ENCODE assay signal across 8 cellular contexts in genomic region chr18:48931680-48932461, GRCh38. TPM values are rescaled to one million over a fixed set of nuclear protein-coding genes. Genes with fewer than 3 reads are reported as not detected.
DNase-seq lines count a peak whose midpoint lies in the region; ATAC-seq and TF ChIP-seq lines count a peak whose summit lies in the region.

No MANE protein-coding gene starts in this region.

- no peak for DNase-seq in activated naive CD8-positive, alpha-beta T cell treated with anti-CD3 and anti-CD28 coated beads, Interleukin-2, amount 10 ng/mL, durations not matched to agents 7 days and 5 days
- DNase-seq in naive thymus-derived CD4-positive, alpha-beta T cell: peak in 1 of 9 donors; percentile 43
- no peak for DNase-seq in AG08396 (ENCODE audit: low spot score)
- no peak for DNase-seq in posterior cingulate gyrus

- no peaks in the 10 kb centered on the region for H3K27me3 Mint-ChIP-seq in activated naive CD8-positive, alpha-beta T cell treated with anti-CD3 and anti-CD28 coated beads, Interleukin-2, amount 10 ng/mL, durations not matched to agents 7 days and 5 days
- H3K27me3 Mint-ChIP-seq in naive thymus-derived CD4-positive, alpha-beta T cell: no peaks in the 10 kb centered on the region

- no peak overlapping the region for H3K27ac ChIP-seq in naive thymus-derived CD4-positive, alpha-beta T cell (ENCODE audit: low read depth, low read length)

- peak; percentile 38; the same call in 2 of the 3 replicates for TF ChIP-seq CTCF in GM12872 (IDR thresholded peaks at IDR 0.05; ENCODE audit: insufficient read depth, low read depth, low read length)

- peak overlapping the region; percentile 75 for H3K27ac Mint-ChIP-seq in activated naive CD8-positive, alpha-beta T cell treated with anti-CD3 and anti-CD28 coated beads, Interleukin-2, amount 10 ng/mL, durations not matched to agents 7 days and 5 days
- H3K27ac Mint-ChIP-seq in naive thymus-derived CD4-positive, alpha-beta T cell: peak overlapping the region; percentile 0 to 87 (median 76)

- CTCF ChIA-PET in naive thymus-derived CD4-positive, alpha-beta T cell (lab: Charles Lee): no interaction called here

- H3K36me3 ChIP-seq in naive thymus-derived CD4-positive, alpha-beta T cell (ENCODE audit: control insufficient read depth in 2 of 3, insufficient read depth in 3 of 3, low read length in 3 of 3): no peaks in the 10 kb centered on the region

- no peaks in the 10 kb centered on the region for H3K9me3 ChIP-seq in naive thymus-derived CD4-positive, alpha-beta T cell (ENCODE audit: control insufficient read depth in 2 of 3, low read length in 3 of 3)

- POLR2A ChIA-PET in activated naive CD8-positive, alpha-beta T cell treated with anti-CD3 and anti-CD28 coated beads, Interleukin-2, amount 10 ng/mL, durations not matched to agents 7 days and 5 days (lab: Charles Lee): interaction anchor here (1.2 kb wide), 1 partner anchor 21 kb away, joined by 3 read pairs; no protein-coding TSS in a partner anchor
- POLR2A ChIA-PET in naive thymus-derived CD4-positive, alpha-beta T cell (lab: Charles Lee): interaction anchor here (1.1 to 4.1 kb wide), 2 partner anchors 9 to 20 kb away, joined by 3 to 28 read pairs; no protein-coding TSS in a partner anchor

- ATAC-seq in HG03342 (IDR thresholded peaks at IDR 0.05; ENCODE audit: unreplicated experiment) (peak; percentile 41), HG02623 (IDR thresholded peaks at IDR 0.05; ENCODE audit: unreplicated experiment) (no peak), GM18873 (IDR thresholded peaks at IDR 0.05; ENCODE audit: low FRiP score, unreplicated experiment) (no peak)
- ATAC-seq in activated naive CD8-positive, alpha-beta T cell treated with anti-CD3 and anti-CD28 coated beads, Interleukin-2, amount 10 ng/mL, durations not matched to agents 7 days and 5 days (ENCODE audit: low read depth): no peak
- no peak for ATAC-seq in naive thymus-derived CD4-positive, alpha-beta T cell

- H3K4me3 ChIP-seq in naive thymus-derived CD4-positive, alpha-beta T cell (ENCODE audit: low read length): peak overlapping the region; percentile 30

- H3K27me3 ChIP-seq in naive thymus-derived CD4-positive, alpha-beta T cell (ENCODE audit: control insufficient read depth in 2 of 2, insufficient read depth in 2 of 2, low read length in 2 of 2): no peaks in the 10 kb centered on the region

- peaks cover 69 to 71% of the 10 kb centered on the region in 2 donors for H3K4me1 ChIP-seq in naive thymus-derived CD4-positive, alpha-beta T cell (ENCODE audit: control insufficient read depth in 2 of 2, insufficient read depth in 2 of 2, low read length in 2 of 2)

- no peaks in the 10 kb centered on the region for H3K9me3 Mint-ChIP-seq in activated naive CD8-positive, alpha-beta T cell treated with anti-CD3 and anti-CD28 coated beads, Interleukin-2, amount 10 ng/mL, durations not matched to agents 7 days and 5 days
- H3K9me3 Mint-ChIP-seq in naive thymus-derived CD4-positive, alpha-beta T cell: no peaks in the 10 kb centered on the region

- H3K36me3 Mint-ChIP-seq in activated naive CD8-positive, alpha-beta T cell treated with anti-CD3 and anti-CD28 coated beads, Interleukin-2, amount 10 ng/mL, durations not matched to agents 7 days and 5 days: peaks cover 35% of the 10 kb centered on the region
- peaks cover 0 to 17% (median 1%) of the 10 kb centered on the region in 5 donors for H3K36me3 Mint-ChIP-seq in naive thymus-derived CD4-positive, alpha-beta T cell

- intact Hi-C loops in naive thymus-derived CD4-positive, alpha-beta T cell (cut with micrococcal nuclease): loop anchor here in 1 of 2 donors (1.0 to 2.0 kb wide), 2 partner anchors 8 to 17 kb away; no protein-coding TSS in a partner anchor
- intact Hi-C loops in posterior cingulate gyrus (cut with DNase I): no loop called here

- H3K4me3 Mint-ChIP-seq in activated naive CD8-positive, alpha-beta T cell treated with anti-CD3 and anti-CD28 coated beads, Interleukin-2, amount 10 ng/mL, durations not matched to agents 7 days and 5 days: no peak overlapping the region
- H3K4me3 Mint-ChIP-seq in naive thymus-derived CD4-positive, alpha-beta T cell: peak overlapping the region in 9 of 10 donors; percentile 24 to 82 (median 63)

- H3K4me1 Mint-ChIP-seq in activated naive CD8-positive, alpha-beta T cell treated with anti-CD3 and anti-CD28 coated beads, Interleukin-2, amount 10 ng/mL, durations not matched to agents 7 days and 5 days: peaks cover 83% of the 10 kb centered on the region
- H3K4me1 Mint-ChIP-seq in naive thymus-derived CD4-positive, alpha-beta T cell: peaks cover 77 to 99% (median 95%) of the 10 kb centered on the region in 7 donors

RNA-seq across cellular contexts. Expression of gene SMAD7, which starts 18.9 kb away (rescaled TPM):
- 10 to 100 TPM; 26.8 to 30.1 TPM for total RNA-seq in activated naive CD8-positive, alpha-beta T cell treated with anti-CD3 and anti-CD28 coated beads, Interleukin-2, amount 10 ng/mL, durations not matched to agents 7 days and 5 days
- total RNA-seq in naive thymus-derived CD4-positive, alpha-beta T cell: 10 to 100 TPM; 21.2 to 79.4 (median 30.1) TPM
- 1 to 10 TPM; 5.3 to 6.5 TPM for polyA plus RNA-seq in naive thymus-derived CD4-positive, alpha-beta T cell
